Comparison of ENCODE assay signal across 9 cellular contexts in the genomic region with DNA sequence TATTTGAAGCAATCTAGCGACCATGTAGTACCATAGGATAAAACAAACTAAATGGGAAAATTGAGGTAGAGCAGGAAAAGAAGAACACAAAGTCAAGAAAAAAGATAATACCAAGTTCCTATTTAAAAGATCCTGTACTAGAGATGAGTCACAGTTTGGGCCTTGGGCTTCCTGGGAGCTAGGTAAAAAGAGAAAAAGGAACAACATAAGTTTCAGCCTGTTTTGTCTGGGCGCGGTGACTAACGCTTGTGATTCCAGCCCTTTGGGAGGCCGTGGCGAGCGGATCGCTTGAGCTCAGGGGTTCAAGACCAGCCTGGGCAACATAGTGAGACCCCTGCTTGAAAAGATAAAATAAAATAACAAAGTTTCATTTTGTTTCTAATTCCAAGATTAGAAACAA. TPM values are rescaled to one million over a fixed set of nuclear protein-coding genes. Genes with fewer than 3 reads are reported as not detected.
DNase-seq lines count a peak whose midpoint lies in the region; ATAC-seq and TF ChIP-seq lines count a peak whose summit lies in the region.
"Had no signal": no experiment of that assay in that cellular context is flagged by ENCODE, and none has a peak within 500 bp of the region (broad histone marks: within the 10 kb centered on the region; RNA-seq: fewer than 3 reads in every experiment).

No MANE protein-coding gene starts in this region.

- peaks cover 56% of the 10 kb centered on the region for H3K4me1 Mint-ChIP-seq in activated naive CD4-positive, alpha-beta T cell treated with anti-CD3 and anti-CD28 coated beads for 36 hours (ENCODE audit: low read depth)
- H3K4me1 Mint-ChIP-seq in T-helper 17 cell = peaks cover 50% of the 10 kb centered on the region

- DNase-seq in activated naive CD4-positive, alpha-beta T cell treated with anti-CD3 and anti-CD28 coated beads for 36 hours = no peak
- no peak for DNase-seq in activated naive CD4-positive, alpha-beta T cell treated with Interleukin-2 at 50 U/mL for 16 hours
- DNase-seq in T-helper 17 cell = no peak
- DNase-seq in foreskin keratinocyte = peak; percentile 83 to 91
- peak; percentile 26 for DNase-seq in testis
- no peak for DNase-seq in KG1 (lab: John Stamatoyannopoulos, UW)
- DNase-seq in Ammon's horn (ENCODE audit: low spot score) = no peak

- peaks cover 18% of the 10 kb centered on the region for H3K4me1 ChIP-seq in foreskin keratinocyte
- H3K4me1 ChIP-seq in testis = peaks cover 15% of the 10 kb centered on the region

- H3K27me3 ChIP-seq in foreskin keratinocyte = no peaks in the 10 kb centered on the region
- no peaks in the 10 kb centered on the region for H3K27me3 ChIP-seq in testis

- H3K27ac Mint-ChIP-seq in activated naive CD4-positive, alpha-beta T cell treated with anti-CD3 and anti-CD28 coated beads for 36 hours = peak overlapping the region; percentile 90
- H3K27ac Mint-ChIP-seq in T-helper 17 cell = peak overlapping the region; percentile 95

- H3K4me3 Mint-ChIP-seq in activated naive CD4-positive, alpha-beta T cell treated with anti-CD3 and anti-CD28 coated beads for 36 hours = peak overlapping the region; percentile 87
- H3K4me3 Mint-ChIP-seq in T-helper 17 cell = peak overlapping the region; percentile 94

- WGBS in testis, 2 donors = 71 to 78% methylated on average over 8 of the region's 8 CpGs

- no peak overlapping the region for H3K4me3 ChIP-seq in testis

- H3K27ac ChIP-seq in foreskin keratinocyte = peak overlapping the region; percentile 57
- no peak overlapping the region for H3K27ac ChIP-seq in testis

- no peaks in the 10 kb centered on the region for H3K36me3 ChIP-seq in testis (ENCODE audit: low read depth, missing control alignments)

- no peak for TF ChIP-seq CTCF in foreskin keratinocyte (conservative IDR thresholded peaks at IDR 0.05)
- no peak for TF ChIP-seq CTCF in testis (IDR thresholded peaks at IDR 0.05)

- ATAC-seq in T-helper 17 cell (no peak), foreskin keratinocyte (peak; percentile 72), GM18870 (IDR thresholded peaks at IDR 0.05; ENCODE audit: unreplicated experiment) (no peak)

- TF ChIP-seq POLR2A in testis (IDR thresholded peaks at IDR 0.05) = no peak

- peaks cover 11% of the 10 kb centered on the region for H3K36me3 Mint-ChIP-seq in activated naive CD4-positive, alpha-beta T cell treated with anti-CD3 and anti-CD28 coated beads for 36 hours (ENCODE audit: low read depth)
- H3K36me3 Mint-ChIP-seq in T-helper 17 cell (ENCODE audit: low read depth) = no peaks in the 10 kb centered on the region

- intact Hi-C loops in activated naive CD4-positive, alpha-beta T cell treated with anti-CD3 and anti-CD28 coated beads for 36 hours (cut with micrococcal nuclease) = loop anchor here (10.0 kb wide), 1 partner anchor 281 kb away; no protein-coding TSS in a partner anchor
- intact Hi-C loops in testis (cut with DNase I; ENCODE audit: low total_unique reads) = no loop called here

- H3K27me3 Mint-ChIP-seq in activated naive CD4-positive, alpha-beta T cell treated with anti-CD3 and anti-CD28 coated beads for 36 hours (ENCODE audit: low read depth) = no peaks in the 10 kb centered on the region
- H3K27me3 Mint-ChIP-seq in T-helper 17 cell = no peaks in the 10 kb centered on the region

- CTCF ChIA-PET in activated naive CD4-positive, alpha-beta T cell treated with anti-CD3 and anti-CD28 coated beads for 36 hours (lab: Charles Lee) = interaction anchor here (1.0 to 5.2 kb wide), 5 partner anchors 11 to 144 kb away, joined by 3 to 27 read pairs (median 6); partner anchors contain the start of gene TMEM156

- no peaks in the 10 kb centered on the region for H3K9me3 Mint-ChIP-seq in activated naive CD4-positive, alpha-beta T cell treated with anti-CD3 and anti-CD28 coated beads for 36 hours

- no peaks in the 10 kb centered on the region for H3K9me3 ChIP-seq in T-helper 17 cell (ENCODE audit: control insufficient read depth, low read length, poor library complexity, severe bottlenecking)
- no peaks in the 10 kb centered on the region for H3K9me3 ChIP-seq in testis

RNA-seq across cellular contexts. Expression of gene TMEM156, which starts 14.0 kb away (rescaled TPM):
- total RNA-seq in activated naive CD4-positive, alpha-beta T cell treated with anti-CD3 and anti-CD28 coated beads for 36 hours = 10 to 100 TPM; 10.2 to 11.3 TPM
- total RNA-seq in T-helper 17 cell (10 to 100 TPM; 25.6 to 30.2 TPM), foreskin keratinocyte (0.21 and 0.61 TPM in 2 replicates), testis (not detected)
- polyA plus RNA-seq in foreskin keratinocyte (0.11 and 0.72 TPM in 2 replicates), testis (ENCODE audit: insufficient read depth, low read depth, low replicate concordance) (0.86 TPM)
- polyA plus RNA-seq: neural cell had no signal

RNA-seq across cellular contexts. Expression of gene KLHL5, which starts 15.8 kb away (rescaled TPM):
- 10 to 100 TPM; 14.1 to 14.9 TPM for total RNA-seq in activated naive CD4-positive, alpha-beta T cell treated with anti-CD3 and anti-CD28 coated beads for 36 hours
- total RNA-seq in T-helper 17 cell = 10 to 100 TPM; 34.3 to 44.4 TPM
- 52.7 and 66.6 TPM in 2 replicates for total RNA-seq in foreskin keratinocyte
- 19.6 and 20.4 TPM in 2 replicates for polyA plus RNA-seq in foreskin keratinocyte
- 10 to 100 TPM; 11.0 to 14.4 TPM for total RNA-seq in testis
- polyA plus RNA-seq in testis (ENCODE audit: insufficient read depth, low read depth, low replicate concordance) = 20.9 TPM

Comparison
In these comparisons a context has a peak if more than half of its experiments do, and no peak if none do; other contexts are left out.
1. DNase-seq: peak in foreskin keratinocyte (2 of 2) and testis (single experiment); none in activated naive CD4-positive, alpha-beta T cell treated with anti-CD3 and anti-CD28 coated beads for 36 hours (single experiment), activated naive CD4-positive, alpha-beta T cell treated with Interleukin-2 at 50 U/mL for 16 hours (single experiment), T-helper 17 cell (0 of 3), KG1 (single experiment) and Ammon's horn (single experiment).